Comparison of ENCODE assay signal across 8 cellular contexts in the genomic region with DNA sequence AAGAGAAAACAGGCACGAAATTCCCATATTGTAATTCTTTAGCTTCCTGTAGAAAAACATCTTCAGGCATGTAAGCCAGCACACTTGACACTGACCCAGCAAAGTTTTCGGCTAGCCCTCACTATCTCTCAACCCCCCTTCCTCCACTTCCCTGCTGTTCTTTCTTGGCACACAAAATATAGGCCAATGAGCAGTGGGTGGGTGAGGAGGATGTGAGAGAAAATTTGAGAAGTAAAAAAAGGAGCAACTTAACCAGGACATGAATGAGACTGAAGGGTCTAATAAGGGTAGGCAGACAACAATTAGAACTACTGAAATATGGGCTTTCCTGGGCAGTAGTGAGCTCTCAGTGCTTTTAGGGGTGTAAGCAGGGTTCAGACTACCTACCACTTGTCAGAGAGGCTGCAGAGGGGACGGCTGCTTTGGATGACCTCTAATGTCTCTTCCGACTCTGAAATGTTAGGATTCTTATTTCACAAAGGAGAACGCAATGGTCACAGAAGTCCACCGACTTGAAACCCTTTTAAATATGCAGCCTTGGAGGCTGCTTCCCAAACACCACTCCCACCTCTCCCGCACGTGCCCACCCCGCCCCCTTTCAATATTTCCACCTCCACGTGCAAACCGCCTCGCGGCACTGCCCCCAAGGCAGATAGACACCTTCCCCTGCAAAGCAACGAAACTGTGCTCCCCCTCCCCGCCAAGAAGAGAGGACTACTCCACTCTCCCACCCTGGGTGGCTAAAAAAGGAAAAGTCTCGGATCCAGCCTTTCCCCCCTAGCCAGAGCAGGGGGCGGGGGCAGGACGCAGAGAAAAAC. TPM values are rescaled to one million over a fixed set of nuclear protein-coding genes. Genes with fewer than 3 reads are reported as not detected.
DNase-seq lines count a peak whose midpoint lies in the region; ATAC-seq, FAIRE-seq and TF ChIP-seq lines count a peak whose summit lies in the region.

No MANE protein-coding gene starts in this region.

- in situ Hi-C loops in GM23248 (cut with MboI), result no loop called here

- peaks cover 44% of the 10 kb centered on the region for H3K4me1 ChIP-seq in GM23248 (ENCODE audit: insufficient read depth)

- H3K9me3 Mint-ChIP-seq in endothelial cell (ENCODE audit: unreplicated experiment) (no peaks in the 10 kb centered on the region), naive B cell (no peaks in the 10 kb centered on the region)

- peak overlapping the region; percentile 98 for H3K27ac ChIP-seq in GM23248
- H3K27ac ChIP-seq in SU-DHL-6 (ENCODE audit: low read depth, low read length), result peak overlapping the region; percentile 51

- peaks cover 10% of the 10 kb centered on the region for H3K36me3 Mint-ChIP-seq in endothelial cell (ENCODE audit: low read depth, unreplicated experiment)
- peaks cover 5 to 14% of the 10 kb centered on the region in 2 donors for H3K36me3 Mint-ChIP-seq in naive B cell

- H3F3A ChIP-seq in GM23248 (ENCODE audit: insufficient read depth) (peaks cover 43% of the 10 kb centered on the region), SU-DHL-6 (ENCODE audit: insufficient read depth) (peaks cover 8% of the 10 kb centered on the region; the same call in 1 of the 2 replicates)

- peaks cover 13% of the 10 kb centered on the region for H3K27me3 Mint-ChIP-seq in endothelial cell (ENCODE audit: unreplicated experiment)
- no peaks in the 10 kb centered on the region for H3K27me3 Mint-ChIP-seq in naive B cell

- H3K79me2 ChIP-seq in GM23248 (ENCODE audit: insufficient read depth) (peaks cover 90% of the 10 kb centered on the region), SU-DHL-6 (ENCODE audit: insufficient read depth, low read length) (peaks cover 94% of the 10 kb centered on the region)

- H4K20me1 ChIP-seq in GM23248 (ENCODE audit: insufficient read depth) (no peaks in the 10 kb centered on the region; the same call in 1 of the 2 replicates), SU-DHL-6 (ENCODE audit: low read depth, low read length) (no peaks in the 10 kb centered on the region; the same call in 1 of the 2 replicates)

- H3K4me3 Mint-ChIP-seq in endothelial cell (ENCODE audit: unreplicated experiment) (peak overlapping the region; percentile 96), naive B cell (peak overlapping the region; percentile 89 to 99 (median 97))

- TF ChIP-seq CTCF in SU-DHL-6 (IDR thresholded peaks at IDR 0.05; ENCODE audit: insufficient read depth, low read length, poor library complexity, severe bottlenecking) (no peak), endothelial cell (IDR thresholded peaks at IDR 0.05; ENCODE audit: unreplicated experiment) (no peak)

- ATAC-seq in naive B cell (ENCODE audit: low read depth in 2 of 2) (no peak), esophagus mucosa (no peak)

- peaks cover 26% of the 10 kb centered on the region for H3K4me1 Mint-ChIP-seq in endothelial cell (ENCODE audit: unreplicated experiment)
- peaks cover 41 to 65% (median 55%) of the 10 kb centered on the region in 3 donors for H3K4me1 Mint-ChIP-seq in naive B cell

- H3K36me3 ChIP-seq in GM23248 (ENCODE audit: low read depth), result peaks cover 8% of the 10 kb centered on the region; the same call in 1 of the 2 replicates
- peaks cover 15% of the 10 kb centered on the region for H3K36me3 ChIP-seq in SU-DHL-6 (ENCODE audit: low read length)

- H3K9ac ChIP-seq in GM23248 (peak overlapping the region; percentile 96), SU-DHL-6 (ENCODE audit: low read length) (peak overlapping the region; percentile 86)

- H3K9me2 ChIP-seq in GM23248 (ENCODE audit: insufficient read depth) (no peaks in the 10 kb centered on the region), SU-DHL-6 (replicated peaks; ENCODE audit: insufficient read depth, low read length) (no peaks in the 10 kb centered on the region)

- H3K27ac Mint-ChIP-seq in endothelial cell (ENCODE audit: unreplicated experiment) (peak overlapping the region; percentile 93), naive B cell (peak overlapping the region; percentile 14 to 99 (median 94))

- 2 to 3% methylated on average over 16 to 18 of the region's 18 CpGs for WGBS in GM23248 (ENCODE audit: low coverage in 1 of 2, low lambda C conversion rate in 2 of 2, missing lambda C conversion rate in 2 of 2), 2 experiments

- FAIRE-seq in GM19239 (lab: Jason Lieb, UNC), result no peak

- H3K9me3 ChIP-seq in GM23248 (ENCODE audit: low read depth) (no peaks in the 10 kb centered on the region), SU-DHL-6 (ENCODE audit: insufficient read depth, low read length) (no peaks in the 10 kb centered on the region)

- peak overlapping the region; percentile 92 for H3K4me3 ChIP-seq in GM23248
- peak overlapping the region; percentile 81 for H3K4me3 ChIP-seq in SU-DHL-6 (ENCODE audit: insufficient read depth, low read length, poor library complexity, severe bottlenecking)

- peak overlapping the region; percentile 84 for H2AFZ ChIP-seq in GM23248
- H2AFZ ChIP-seq in SU-DHL-6 (ENCODE audit: low read depth, low read length, severe bottlenecking), result no peak overlapping the region

- H3K4me2 ChIP-seq in GM23248 (ENCODE audit: unreplicated experiment), result peak overlapping the region; percentile 93
- H3K4me2 ChIP-seq in SU-DHL-6 (ENCODE audit: low read depth, low read length, poor library complexity, severe bottlenecking), result peak overlapping the region; percentile 73

- DNase-seq in AG08396 (ENCODE audit: low spot score) (peak; percentile 20), GM23248 (peak; percentile 53), endothelial cell (ENCODE audit: low spot score) (peak; percentile 34), naive B cell (peak; percentile 23), midbrain (lab: John Stamatoyannopoulos, UW) (no peak), GM19239 (ENCODE audit: insufficient read length, low spot score) (no peak)

- H3K27me3 ChIP-seq in GM23248 (replicated peaks; ENCODE audit: insufficient read depth) (no peaks in the 10 kb centered on the region), SU-DHL-6 (ENCODE audit: low read length) (no peaks in the 10 kb centered on the region)

RNA-seq across cellular contexts. Expression of a gene that starts 0.9 kb away (rescaled TPM):
- 4.8 and 5.4 TPM in 2 replicates for total RNA-seq in GM23248 (2014; rRNA removed; shearing (Covaris generic))
- 1.3 and 1.6 TPM in 2 replicates for polyA plus RNA-seq in GM23248 (2016; fragmentation: Nextera tagmentation; extraction: Ambion mirVana)
- 24.4 TPM for total RNA-seq in endothelial cell (ENCODE audit: unreplicated experiment)
- polyA plus RNA-seq in naive B cell (ENCODE audit: low read depth in 6 of 6), result 10 to 100 TPM in 4 of 6 donors, 1 to 10 TPM in 2; 4.0 to 16.3 (median 10.9) TPM
- total RNA-seq in esophagus mucosa, result 8.2 TPM

RNA-seq across cellular contexts. Expression of a gene that starts 1.4 kb away (rescaled TPM):
- total RNA-seq in GM23248 (2014; rRNA removed; shearing (Covaris generic)), result 26.8 and 27.9 TPM in 2 replicates
- polyA plus RNA-seq in GM23248 (2016; fragmentation: Nextera tagmentation; extraction: Ambion mirVana), result 31.4 and 34.0 TPM in 2 replicates
- total RNA-seq in endothelial cell (ENCODE audit: unreplicated experiment), result 31.5 TPM
- polyA plus RNA-seq in naive B cell (ENCODE audit: low read depth in 6 of 6), result 10 to 100 TPM; 38.8 to 70.4 (median 51.5) TPM
- total RNA-seq in esophagus mucosa, result 27.4 TPM

Comparison
In these comparisons a context has a peak if more than half of its experiments do, and no peak if none do; other contexts are left out.
1. DNase-seq: peak in AG08396 (single experiment), GM23248 (single experiment), endothelial cell (single experiment) and naive B cell (single experiment); none in midbrain (single experiment) and GM19239 (single experiment).